In genomic region chr22:45906946-45907345, GRCh38 we compare ENCODE assay signal across 23 cellular contexts.
DNase-seq lines count a peak whose midpoint lies in the region; ATAC-seq, FAIRE-seq and TF ChIP-seq lines count a peak whose summit lies in the region.
"Had no signal": no experiment of that assay in that cellular context is flagged by ENCODE, and none has a peak within 500 bp of the region (broad histone marks: within the 10 kb centered on the region; RNA-seq: fewer than 3 reads in every experiment).

No MANE protein-coding gene starts in this region.

- H2BK20ac ChIP-seq in IMR-90 (ENCODE audit: low read depth, low read length), result no peak overlapping the region
- no peak overlapping the region for H2BK20ac ChIP-seq in H1 (ENCODE audit: low read length)

- peak overlapping the region; percentile 19 for H2AK9ac ChIP-seq in IMR-90 (replicated peaks; ENCODE audit: low read depth, low read length, poor library complexity)

- TF ChIP-seq RAD21 in IMR-90 (IDR thresholded peaks at IDR 0.05; ENCODE audit: low read length) (no peak), H1 (IDR thresholded peaks at IDR 0.05 in 1 of 2, conservative IDR thresholded peaks at IDR 0.05 in 1 of 2; ENCODE audit: low read depth in 2 of 2, low read length in 2 of 2) (no peak)

- H3K4ac ChIP-seq in IMR-90 (ENCODE audit: low read depth, low read length), result no peak overlapping the region
- H3K4ac ChIP-seq in H1 (replicated peaks; ENCODE audit: insufficient read length, low read depth, low read length), result no peak overlapping the region

- dilution Hi-C loops in IMR-90 (cut with HindIII; ENCODE audit: low sequenced_read_pairs, unreplicated experiment), result no loop called here

- CTCF ChIA-PET in IMR-90 (lab: Yijun Ruan, JAX) (no interaction called here), H1 (lab: Charles Lee; ENCODE audit: partially characterized antibody) (interaction anchor here (0.9 to 4.4 kb wide), 6 partner anchors 10 to 333 kb away, joined by 3 to 21 read pairs (median 4); no protein-coding TSS in a partner anchor), PC-9 (lab: Charles Lee) (no interaction called here)

- no peak overlapping the region for H3K4me2 ChIP-seq in IMR-90 (ENCODE audit: low read depth, low read length)
- H3K4me2 ChIP-seq in H1 (ENCODE audit: insufficient read depth in 1 of 2, low read depth in 2 of 2, low read length in 2 of 2), result no peak overlapping the region
- peak overlapping the region; percentile 73 for H3K4me2 ChIP-seq in neural progenitor cell
- H3K4me2 ChIP-seq in smooth muscle cell, result no peak overlapping the region
- no peak overlapping the region for H3K4me2 ChIP-seq in PC-9

- no peaks in the 10 kb centered on the region for H3K23me2 ChIP-seq in H1 (ENCODE audit: low read depth, low read length)

- H4K8ac ChIP-seq in IMR-90 (ENCODE audit: low read depth in 2 of 2, low read length in 2 of 2) (no peak overlapping the region), H1 (ENCODE audit: extremely low read depth, insufficient read depth, low read length) (no peak overlapping the region)

- no peak overlapping the region for H3K9ac ChIP-seq in IMR-90 (ENCODE audit: low read depth, low read length)
- H3K9ac ChIP-seq in H1 (replicated peaks in 1 of 4; ENCODE audit: extremely low read depth in 1 of 4, low read depth in 3 of 4, low read length in 3 of 4), result no peak overlapping the region
- H3K9ac ChIP-seq in neural progenitor cell, result no peak overlapping the region
- H3K9ac ChIP-seq in smooth muscle cell (ENCODE audit: low read depth), result no peak overlapping the region
- H3K9ac ChIP-seq: BLaER1 treated with 17β-estradiol and CSF1 and Interleukin-3, amounts not matched to agents 10 nM and 100 nM had no signal

- H3F3A ChIP-seq in neural progenitor cell (ENCODE audit: low read depth) (peaks cover 44% of the 10 kb centered on the region), smooth muscle cell (ENCODE audit: low read depth) (no peaks in the 10 kb centered on the region), PC-9 (ENCODE audit: insufficient read depth, low read depth) (peaks cover 30% of the 10 kb centered on the region; the same call in 1 of the 2 replicates)

- H3K36me3 Mint-ChIP-seq in neural progenitor cell, result no peaks in the 10 kb centered on the region
- H3K36me3 Mint-ChIP-seq: CD8-positive, alpha-beta T cell had no signal

- no peaks in the 10 kb centered on the region for H3K9me3 Mint-ChIP-seq in neural progenitor cell
- H3K9me3 Mint-ChIP-seq: CD4-positive, alpha-beta T cell; CD8-positive, alpha-beta T cell had no signal

- in situ Hi-C loops in IMR-90 (cut with MboI; ENCODE audit: low sequenced_read_pairs), result no loop called here

- H2AFZ ChIP-seq in IMR-90 (replicated peaks; ENCODE audit: low read length, poor library complexity) (no peak overlapping the region), H1 (ENCODE audit: low read length) (no peak overlapping the region), neural progenitor cell (replicated peaks) (no peak overlapping the region), smooth muscle cell (ENCODE audit: low read depth) (no peak overlapping the region), PC-9 (no peak overlapping the region)

- H4K20me1 ChIP-seq in IMR-90 (ENCODE audit: insufficient read depth, low read length), result peaks cover 13% of the 10 kb centered on the region
- H4K20me1 ChIP-seq in H1 (replicated peaks in 1 of 2; ENCODE audit: control insufficient read depth in 1 of 2, insufficient read depth in 2 of 2, low read length in 2 of 2), result no peaks in the 10 kb centered on the region
- peaks cover 11% of the 10 kb centered on the region for H4K20me1 ChIP-seq in neural progenitor cell (ENCODE audit: low read depth)
- H4K20me1 ChIP-seq in smooth muscle cell (ENCODE audit: low read depth), result no peaks in the 10 kb centered on the region
- H4K20me1 ChIP-seq in PC-9 (ENCODE audit: insufficient read depth), result no peaks in the 10 kb centered on the region

- POLR2A ChIA-PET in IMR-90 (lab: Charles Lee; ENCODE audit: unreplicated experiment), result no interaction called here
- POLR2A ChIA-PET in H1 (lab: Charles Lee; ENCODE audit: partially characterized antibody), result no interaction called here
- POLR2A ChIA-PET in PC-9 (lab: Charles Lee; ENCODE audit: unreplicated experiment), result no interaction called here

- peaks cover 22% of the 10 kb centered on the region for H3K4me1 ChIP-seq in IMR-90 (ENCODE audit: control insufficient read depth, insufficient read depth, low read length)
- H3K4me1 ChIP-seq in H1 (replicated peaks in 1 of 4; ENCODE audit: control insufficient read depth in 3 of 4, insufficient read depth in 4 of 4, low read length in 3 of 4), result peaks cover 0 to 3% (median 0%) of the 10 kb centered on the region in 4 experiments; a peak in 2 of 7 replicates
- H3K4me1 ChIP-seq in neural progenitor cell, result peaks cover 61% of the 10 kb centered on the region
- H3K4me1 ChIP-seq in sigmoid colon, result peaks cover 0 to 23% (median 19%) of the 10 kb centered on the region in 4 donors
- H3K4me1 ChIP-seq in smooth muscle cell (ENCODE audit: low read depth), result peaks cover 25% of the 10 kb centered on the region
- H3K4me1 ChIP-seq in PC-9 (replicated peaks; ENCODE audit: insufficient read depth), result peaks cover 31% of the 10 kb centered on the region
- H3K4me1 ChIP-seq: Caco-2 had no signal

- no peak overlapping the region for H2BK15ac ChIP-seq in IMR-90 (ENCODE audit: low read depth, low read length)
- no peak overlapping the region for H2BK15ac ChIP-seq in H1 (ENCODE audit: low read length)

- H3K27me3 ChIP-seq in IMR-90 (ENCODE audit: control insufficient read depth, insufficient read depth, low read length) (peaks cover 20% of the 10 kb centered on the region; the same call in 1 of the 2 replicates), H1 (replicated peaks in 1 of 4; ENCODE audit: control insufficient read depth in 3 of 4, extremely low read depth in 1 of 4, insufficient read depth in 3 of 4, low read length in 3 of 4) (no peaks in the 10 kb centered on the region; a peak in 1 of 7 replicates), neural progenitor cell (peaks cover 18% of the 10 kb centered on the region), sigmoid colon (peaks cover 0 to 14% (median 0%) of the 10 kb centered on the region in 3 donors), smooth muscle cell (ENCODE audit: low read depth) (no peaks in the 10 kb centered on the region), PC-9 (ENCODE audit: insufficient read depth, low read depth) (no peaks in the 10 kb centered on the region)

- H3K9me2 ChIP-seq in PC-9 (ENCODE audit: insufficient read depth), result no peaks in the 10 kb centered on the region

- peaks cover 17% of the 10 kb centered on the region for H3K27me3 Mint-ChIP-seq in neural progenitor cell (ENCODE audit: insufficient read depth, low read depth)

- H3K36me3 ChIP-seq in IMR-90 (ENCODE audit: control insufficient read depth, insufficient read depth, low read length) (no peaks in the 10 kb centered on the region), H1 (ENCODE audit: control insufficient read depth in 2 of 4, insufficient read depth in 4 of 4, low read length in 3 of 4) (no peaks in the 10 kb centered on the region), neural progenitor cell (no peaks in the 10 kb centered on the region), sigmoid colon (no peaks in the 10 kb centered on the region), smooth muscle cell (ENCODE audit: low read depth) (no peaks in the 10 kb centered on the region), PC-9 (ENCODE audit: low read depth) (no peaks in the 10 kb centered on the region)
- H3K36me3 ChIP-seq: BLaER1 treated with 17β-estradiol and CSF1 and Interleukin-3, amounts not matched to agents 10 nM and 100 nM had no signal

- intact Hi-C loops in IMR-90 (cut with micrococcal nuclease), result no loop called here
- intact Hi-C loops in sigmoid colon (cut with DNase I), result no loop called here
- intact Hi-C loops in PC-9 (cut with micrococcal nuclease; ENCODE audit: unreplicated experiment), result no loop called here

- no peak overlapping the region for H4K5ac ChIP-seq in IMR-90 (ENCODE audit: low read depth, low read length)
- no peak overlapping the region for H4K5ac ChIP-seq in H1 (ENCODE audit: insufficient read length, low read depth, low read length)

- TF ChIP-seq POLR2A in IMR-90 (IDR thresholded peaks at IDR 0.05; ENCODE audit: low read depth, low read length) (no peak), H1 (IDR thresholded peaks at IDR 0.05; ENCODE audit: control extremely low read depth in 1 of 2, low read depth in 2 of 2, low read length in 2 of 2) (no peak), sigmoid colon (IDR thresholded peaks at IDR 0.05) (no peak)

- H2AK5ac ChIP-seq in IMR-90 (ENCODE audit: low read depth, low read length) (no peak overlapping the region), H1 (ENCODE audit: low read depth, low read length) (no peak overlapping the region)

- H3K79me1 ChIP-seq in IMR-90 (ENCODE audit: low read depth in 1 of 2, low read length in 2 of 2) (no peaks in the 10 kb centered on the region), H1 (ENCODE audit: low read depth, low read length) (no peaks in the 10 kb centered on the region)

- H3K56ac ChIP-seq in IMR-90 (ENCODE audit: extremely low read depth, insufficient read depth, low read length) (no peak overlapping the region), H1 (replicated peaks; ENCODE audit: insufficient read length, low read depth, low read length) (no peak overlapping the region)

- H3K9me1 ChIP-seq in IMR-90 (ENCODE audit: insufficient read depth, low read length), result peaks cover 10% of the 10 kb centered on the region; the same call in 1 of the 2 replicates

- TF ChIP-seq EP300 in H1 (IDR thresholded peaks at IDR 0.05; ENCODE audit: borderline replicate concordance in 1 of 2, low read depth in 2 of 2, low read length in 2 of 2), result no peak
- no peak for TF ChIP-seq EP300 in sigmoid colon (IDR thresholded peaks at IDR 0.05)

- no peak overlapping the region for H3K4me3 ChIP-seq in IMR-90 (ENCODE audit: insufficient read depth, low read depth, low read length)
- H3K4me3 ChIP-seq in H1 (ENCODE audit: extremely low read depth in 1 of 4, insufficient read depth in 2 of 4, low read depth in 3 of 4, low read length in 4 of 4), result no peak overlapping the region
- no peak overlapping the region for H3K4me3 ChIP-seq in neural progenitor cell
- no peak overlapping the region for H3K4me3 ChIP-seq in sigmoid colon
- H3K4me3 ChIP-seq in smooth muscle cell, result no peak overlapping the region
- no peak overlapping the region for H3K4me3 ChIP-seq in PC-9
- H3K4me3 ChIP-seq: BLaER1 treated with 17β-estradiol and CSF1 and Interleukin-3, amounts not matched to agents 10 nM and 100 nM had no signal

- BruUV-seq in IMR-90 (replicated peaks; lab: Mats Ljungman, UMichigan) (no TSS peak), PC-9 (replicated peaks; lab: Mats Ljungman, UMichigan) (no TSS peak)

- no peak overlapping the region for H2BK120ac ChIP-seq in IMR-90 (ENCODE audit: low read depth, low read length)
- no peak overlapping the region for H2BK120ac ChIP-seq in H1 (replicated peaks; ENCODE audit: low read depth, low read length)

- DNase-seq in IMR-90, result no peak
- DNase-seq in H1 (ENCODE audit: low read depth in 1 of 2, low spot score in 2 of 2), result no peak
- no peak for DNase-seq in neural progenitor cell (ENCODE audit: low spot score)
- DNase-seq in sigmoid colon, result no peak
- DNase-seq in smooth muscle cell (lab: John Stamatoyannopoulos, UW; ENCODE audit: unreplicated experiment), result no peak
- DNase-seq in PC-9, result no peak
- DNase-seq: 8988T; AML-193; Caco-2; Calu3; CD4-positive, alpha-beta T cell; CD8-positive, alpha-beta T cell; DMS79 treated with DMSO at 0.1 percent for 48 hours; GF-D8 had no signal

- H3K27ac ChIP-seq in IMR-90 (ENCODE audit: insufficient read depth, low read length) (no peak overlapping the region), H1 (ENCODE audit: low read depth, low read length) (no peak overlapping the region), neural progenitor cell (no peak overlapping the region), sigmoid colon (no peak overlapping the region), smooth muscle cell (ENCODE audit: low read depth) (no peak overlapping the region), PC-9 (no peak overlapping the region)
- H3K27ac ChIP-seq: BLaER1 treated with 17β-estradiol and CSF1 and Interleukin-3, amounts not matched to agents 10 nM and 100 nM; C4-2B had no signal

- H2BK5ac ChIP-seq in IMR-90 (ENCODE audit: low read depth, low read length, poor library complexity, severe bottlenecking) (no peak overlapping the region), H1 (ENCODE audit: low read depth, low read length) (no peak overlapping the region)

- H3K4me1 Mint-ChIP-seq in neural progenitor cell, result peaks cover 66% of the 10 kb centered on the region
- H3K4me1 Mint-ChIP-seq: B cell had no signal

- H3K23ac ChIP-seq in IMR-90 (ENCODE audit: low read depth, low read length) (no peak overlapping the region), H1 (ENCODE audit: insufficient read length) (no peak overlapping the region)

- H3K18ac ChIP-seq in IMR-90 (ENCODE audit: low read depth, low read length) (no peak overlapping the region), H1 (ENCODE audit: extremely low read depth, low read length) (0 out of 2 replicates have a peak overlapping the region, but pooled peaks have one; percentile 19)

- H3K27ac Mint-ChIP-seq in neural progenitor cell, result peak overlapping the region; percentile 54
- H3K27ac Mint-ChIP-seq: B cell; CD4-positive, alpha-beta T cell; CD8-positive, alpha-beta T cell had no signal

- FAIRE-seq in H1 (lab: Jason Lieb, UNC), result no peak
- FAIRE-seq: A204.1, D721Med, G401.6, GM12891, GM19239 had no signal

- no peak overlapping the region for H3K4me3 Mint-ChIP-seq in neural progenitor cell
- H3K4me3 Mint-ChIP-seq: B cell; CD4-positive, alpha-beta T cell; CD8-positive, alpha-beta T cell had no signal

- H3K9me3 ChIP-seq in IMR-90 (ENCODE audit: control insufficient read depth, insufficient read depth, low read length), result no peaks in the 10 kb centered on the region
- no peaks in the 10 kb centered on the region for H3K9me3 ChIP-seq in H1 (ENCODE audit: insufficient read depth in 2 of 2, low read depth in 1 of 2, low read length in 1 of 2)
- H3K9me3 ChIP-seq in neural progenitor cell (ENCODE audit: low read depth), result no peaks in the 10 kb centered on the region
- H3K9me3 ChIP-seq in sigmoid colon, result no peaks in the 10 kb centered on the region
- H3K9me3 ChIP-seq in smooth muscle cell (replicated peaks; ENCODE audit: low read depth), result no peaks in the 10 kb centered on the region
- H3K9me3 ChIP-seq in PC-9 (ENCODE audit: insufficient read depth, low read depth), result no peaks in the 10 kb centered on the region
- H3K9me3 ChIP-seq: BLaER1 treated with 17β-estradiol and CSF1 and Interleukin-3, amounts not matched to agents 10 nM and 100 nM; Caco-2 had no signal

- WGBS in IMR-90 (ENCODE audit: extremely low coverage in 2 of 2, insufficient read length in 1 of 2), 2 experiments, result 93% methylated on average over 5 of the region's 13 CpGs; no CpG with 5 or more reads in 1 of the 2 experiments
- WGBS in H1 (ENCODE audit: extremely low coverage in 1 of 2, insufficient coverage in 1 of 2, insufficient read length in 1 of 2, insufficient replicate concordance in 2 of 2, low coverage in 1 of 2, low lambda C conversion rate in 2 of 2, missing lambda C conversion rate in 1 of 2), 2 experiments, result 88% methylated on average over 13 of the region's 13 CpGs; no CpG with 5 or more reads in 1 of the 2 experiments
- 77 to 90% methylated on average over 13 of the region's 13 CpGs for WGBS in sigmoid colon, 2 donors
- WGBS in smooth muscle cell (ENCODE audit: low lambda C conversion rate), result 93% methylated on average over 13 of the region's 13 CpGs

- ATAC-seq in IMR-90 (ENCODE audit: low read depth) (no peak), HG03457 (IDR thresholded peaks at IDR 0.05; ENCODE audit: unreplicated experiment) (no peak)
- ATAC-seq: CD8-positive, alpha-beta T cell had no signal

- H3K14ac ChIP-seq in IMR-90 (replicated peaks; ENCODE audit: low read depth, low read length), result no peak overlapping the region
- H3K14ac ChIP-seq in H1 (ENCODE audit: insufficient read length), result no peak overlapping the region

- H4K91ac ChIP-seq in IMR-90 (ENCODE audit: insufficient read depth, low read depth, low read length) (no peak overlapping the region), H1 (replicated peaks; ENCODE audit: insufficient read length, low read length) (no peak overlapping the region)

- no peak for TF ChIP-seq CTCF in IMR-90 (conservative IDR thresholded peaks at IDR 0.05; ENCODE audit: low read depth, low read length)
- no peak for TF ChIP-seq CTCF in H1 (IDR thresholded peaks at IDR 0.05; ENCODE audit: control extremely low read depth in 1 of 3, insufficient read depth in 1 of 3, low read depth in 1 of 3, low read length in 3 of 3)
- no peak for TF ChIP-seq CTCF in neural progenitor cell (IDR thresholded peaks at IDR 0.05)
- no peak for TF ChIP-seq CTCF in sigmoid colon (IDR thresholded peaks at IDR 0.05)
- TF ChIP-seq CTCF in smooth muscle cell (IDR thresholded peaks at IDR 0.05; ENCODE audit: borderline replicate concordance, insufficient read depth, poor library complexity, severe bottlenecking), result no peak
- TF ChIP-seq CTCF in PC-9 (conservative IDR thresholded peaks at IDR 0.05), result no peak

- H3K79me2 ChIP-seq in H1 (ENCODE audit: control insufficient read depth in 1 of 2, insufficient read depth in 2 of 2, low read length in 2 of 2) (no peaks in the 10 kb centered on the region), neural progenitor cell (ENCODE audit: low read depth) (no peaks in the 10 kb centered on the region), smooth muscle cell (ENCODE audit: low read depth) (no peaks in the 10 kb centered on the region), PC-9 (ENCODE audit: low read depth) (no peaks in the 10 kb centered on the region)

- H2BK12ac ChIP-seq in H1 (ENCODE audit: low read depth, low read length), result no peak overlapping the region
